Comparison of ENCODE assay signal across 20 cellular contexts in genomic region chr9:13388157-13388556, GRCh38.
DNase-seq lines count a peak whose midpoint lies in the region; ATAC-seq, FAIRE-seq and TF ChIP-seq lines count a peak whose summit lies in the region.
"Had no signal": no experiment of that assay in that cellular context is flagged by ENCODE, and none has a peak within 500 bp of the region (broad histone marks: within the 10 kb centered on the region; RNA-seq: fewer than 3 reads in every experiment).

No MANE protein-coding gene starts in this region.

- TF ChIP-seq CTCF in thyroid gland (IDR thresholded peaks at IDR 0.05) = no peak
- no peak for TF ChIP-seq CTCF in HepG2 (CRISPR knock-in tag; IDR thresholded peaks at IDR 0.05)

- no peak overlapping the region for H4K8ac ChIP-seq in mesenchymal stem cell (ENCODE audit: low read length)

- no peak overlapping the region for H2BK120ac ChIP-seq in mesenchymal stem cell (ENCODE audit: low read depth, low read length)

- H3K9me3 ChIP-seq in mesenchymal stem cell (ENCODE audit: control insufficient read depth, low read length) (peaks cover 21% of the 10 kb centered on the region), thyroid gland (no peaks in the 10 kb centered on the region), HepG2 (ENCODE audit: low read length) (no peaks in the 10 kb centered on the region)

- CTCF ChIA-PET in HepG2 (lab: Yijun Ruan, JAX; ENCODE audit: low intra/inter-chr PET ratio, low total read pairs) = no interaction called here

- H2AFZ ChIP-seq in mesenchymal stem cell (ENCODE audit: low read depth, low read length) = no peak overlapping the region
- H2AFZ ChIP-seq in HepG2 (ENCODE audit: low read length) = no peak overlapping the region

- H3K9ac ChIP-seq in mesenchymal stem cell (ENCODE audit: low read length) (peak overlapping the region; percentile 79), HepG2 (ENCODE audit: insufficient read depth, low read depth, low read length) (no peak overlapping the region)

- FAIRE-seq in HepG2 (lab: Jason Lieb, UNC) = no peak

- ATAC-seq in HepG2 (no peak), GM19463 (IDR thresholded peaks at IDR 0.05; ENCODE audit: unreplicated experiment) (no peak)
- ATAC-seq: activated naive CD8-positive, alpha-beta T cell treated with anti-CD3 and anti-CD28 coated beads, Interleukin-2, amount 50 U/mL, for 24 hours; foreskin keratinocyte had no signal

- H3K27me3 ChIP-seq in mesenchymal stem cell (ENCODE audit: control insufficient read depth in 1 of 2, insufficient read depth in 1 of 2, low read length in 2 of 2) (no peaks in the 10 kb centered on the region), thyroid gland (no peaks in the 10 kb centered on the region), HepG2 (ENCODE audit: control insufficient read depth in 1 of 2, insufficient read depth in 2 of 2, low read length in 2 of 2) (no peaks in the 10 kb centered on the region)
- H3K27me3 ChIP-seq: foreskin keratinocyte, Peyer's patch had no signal

- peak; percentile 100 for DNase-seq in NCI-H446 treated with DMSO at 0.1 percent for 48 hours (lab: John Stamatoyannopoulos, UW)
- DNase-seq in fibroblast of gingiva (ENCODE audit: low read depth) = peak; percentile 48
- DNase-seq in mesenchymal stem cell = peak; percentile 35
- DNase-seq in thyroid gland = no peak
- DNase-seq in HepG2 (ENCODE audit: low spot score) = no peak
- DNase-seq in HCEC 1CT = no peak
- no peak for DNase-seq in NCI-H128 (lab: John Stamatoyannopoulos, UW; ENCODE audit: unreplicated experiment)
- DNase-seq: activated CD4-positive, alpha-beta T cell treated with anti-CD3 and anti-CD28 coated beads, Interleukin-2, amount 10 ng/mL, durations not matched to agents 7 days and 5 days; activated naive CD8-positive, alpha-beta T cell treated with anti-CD3 and anti-CD28 coated beads, Interleukin-2, amount 50 U/mL, for 24 hours; activated T-cell treated with anti-CD3 and anti-CD28 coated beads, Interleukin-2, amount 50 U/mL, for 1 hour; C1 segment of cervical spinal cord; dermis blood vessel endothelial cell; DMS79; foreskin keratinocyte; midbrain; NCI-H1930; NCI-H748 treated with DMSO at 0.1 percent for 48 hours; nucleus accumbens; Peyer's patch had no signal

- no peak overlapping the region for H3K23ac ChIP-seq in mesenchymal stem cell (ENCODE audit: low read length in 2 of 2)

- TF ChIP-seq EP300 in HepG2 (IDR thresholded peaks at IDR 0.05; ENCODE audit: low read depth in 2 of 2, low read length in 2 of 2) = no peak
- no peak for TF ChIP-seq EP300 in HepG2 (CRISPR knock-in tag; IDR thresholded peaks at IDR 0.05; ENCODE audit: borderline replicate concordance)

- H2BK15ac ChIP-seq in mesenchymal stem cell (ENCODE audit: low read depth, poor library complexity, severe bottlenecking) = no peak overlapping the region

- no peak for TF ChIP-seq RAD21 in HepG2 (CRISPR knock-in tag; IDR thresholded peaks at IDR 0.05)

- WGBS in mesenchymal stem cell = no CpG with 5 or more reads among the region's 1 CpG
- WGBS in thyroid gland, 2 donors = 71 to 78% methylated on average over 1 of the region's 1 CpG
- 3% methylated on average over 1 of the region's 1 CpG for WGBS in HepG2 (ENCODE audit: low lambda C conversion rate)

- in situ Hi-C loops in HepG2 (cut with HindIII; ENCODE audit: extremely low pct_ligation_motif_present, low pct_unique_long_range_greater_than_20kb) = no loop called here

- intact Hi-C loops in thyroid gland (cut with DNase I) (no loop called here), HepG2 (cut with micrococcal nuclease; ENCODE audit: unreplicated experiment) (no loop called here)

- no peaks in the 10 kb centered on the region for H3K79me1 ChIP-seq in mesenchymal stem cell (replicated peaks; ENCODE audit: low read length, poor library complexity, severe bottlenecking)

- no peak overlapping the region for H4K91ac ChIP-seq in mesenchymal stem cell (ENCODE audit: low read length)

- no TSS peak for BruUV-seq in HepG2 (replicated peaks; lab: Mats Ljungman, UMichigan)

- H2AK5ac ChIP-seq in mesenchymal stem cell (ENCODE audit: low read length, severe bottlenecking) = no peak overlapping the region

- TF ChIP-seq POLR2A in thyroid gland (IDR thresholded peaks at IDR 0.05) (no peak), HepG2 (IDR thresholded peaks at IDR 0.05; ENCODE audit: insufficient read depth in 1 of 2, low read depth in 2 of 2, low read length in 2 of 2) (no peak)

- POLR2A ChIA-PET in HepG2 (lab: Yijun Ruan, JAX) = no interaction called here

- no peak overlapping the region for H3K4ac ChIP-seq in mesenchymal stem cell (ENCODE audit: low read depth in 1 of 2, low read length in 2 of 2)

- no peaks in the 10 kb centered on the region for H3K4me1 ChIP-seq in mesenchymal stem cell (ENCODE audit: control insufficient read depth, insufficient read depth, low read depth, low read length)
- H3K4me1 ChIP-seq in thyroid gland = no peaks in the 10 kb centered on the region
- no peaks in the 10 kb centered on the region for H3K4me1 ChIP-seq in HepG2 (ENCODE audit: insufficient read depth, low read length)
- H3K4me1 ChIP-seq: foreskin keratinocyte, Peyer's patch had no signal

- peak overlapping the region in 1 of 2 experiments; percentile 18 for H3K4me3 ChIP-seq in mesenchymal stem cell (ENCODE audit: insufficient read depth in 1 of 2, low read depth in 1 of 2, low read length in 2 of 2)
- no peak overlapping the region for H3K4me3 ChIP-seq in thyroid gland (replicated peaks in 1 of 3)
- H3K4me3 ChIP-seq in HepG2 (replicated peaks in 1 of 3; ENCODE audit: insufficient read depth in 1 of 3, low read depth in 2 of 3, low read length in 3 of 3) = no peak overlapping the region
- H3K4me3 ChIP-seq: Peyer's patch had no signal

- H2BK5ac ChIP-seq in mesenchymal stem cell (ENCODE audit: low read depth, low read length, poor library complexity, severe bottlenecking) = no peak overlapping the region

- no peaks in the 10 kb centered on the region for H4K20me1 ChIP-seq in HepG2 (ENCODE audit: insufficient read depth, low read length)

- H3K27ac ChIP-seq in mesenchymal stem cell (ENCODE audit: low read length, poor library complexity, severe bottlenecking) = no peak overlapping the region
- peak overlapping the region in 2 of 3 donors; percentile 24 to 31 for H3K27ac ChIP-seq in thyroid gland
- H3K27ac ChIP-seq in HepG2 (ENCODE audit: extremely low read length, insufficient read depth, low read length) = no peak overlapping the region
- H3K27ac ChIP-seq: foreskin keratinocyte had no signal

- H3K4me2 ChIP-seq in mesenchymal stem cell (ENCODE audit: low read length, poor library complexity, severe bottlenecking) (no peak overlapping the region), HepG2 (ENCODE audit: low read depth, low read length) (no peak overlapping the region)

- H3K14ac ChIP-seq in mesenchymal stem cell (ENCODE audit: low read length in 2 of 2) = no peak overlapping the region

- no peaks in the 10 kb centered on the region for H3K36me3 ChIP-seq in mesenchymal stem cell (ENCODE audit: control insufficient read depth in 1 of 2, insufficient read depth in 2 of 2, low read depth in 1 of 2, low read length in 2 of 2)
- no peaks in the 10 kb centered on the region for H3K36me3 ChIP-seq in thyroid gland
- H3K36me3 ChIP-seq in HepG2 (replicated peaks in 1 of 2; ENCODE audit: control insufficient read depth in 1 of 2, insufficient read depth in 2 of 2, low read length in 2 of 2) = no peaks in the 10 kb centered on the region
- H3K36me3 ChIP-seq: Peyer's patch had no signal

- H3K18ac ChIP-seq in mesenchymal stem cell (ENCODE audit: low read depth in 1 of 2, low read length in 2 of 2) = no peak overlapping the region

- H2BK12ac ChIP-seq in mesenchymal stem cell (ENCODE audit: low read length in 2 of 2) = no peak overlapping the region

- H3K79me2 ChIP-seq in HepG2 (ENCODE audit: insufficient read depth, low read length) = no peaks in the 10 kb centered on the region

TF ChIP-seq in HepG2, 621 proteins besides CTCF, POLR2A, EP300 and RAD21 (continues in another document):
- TF ChIP-seq, protein P1, sequence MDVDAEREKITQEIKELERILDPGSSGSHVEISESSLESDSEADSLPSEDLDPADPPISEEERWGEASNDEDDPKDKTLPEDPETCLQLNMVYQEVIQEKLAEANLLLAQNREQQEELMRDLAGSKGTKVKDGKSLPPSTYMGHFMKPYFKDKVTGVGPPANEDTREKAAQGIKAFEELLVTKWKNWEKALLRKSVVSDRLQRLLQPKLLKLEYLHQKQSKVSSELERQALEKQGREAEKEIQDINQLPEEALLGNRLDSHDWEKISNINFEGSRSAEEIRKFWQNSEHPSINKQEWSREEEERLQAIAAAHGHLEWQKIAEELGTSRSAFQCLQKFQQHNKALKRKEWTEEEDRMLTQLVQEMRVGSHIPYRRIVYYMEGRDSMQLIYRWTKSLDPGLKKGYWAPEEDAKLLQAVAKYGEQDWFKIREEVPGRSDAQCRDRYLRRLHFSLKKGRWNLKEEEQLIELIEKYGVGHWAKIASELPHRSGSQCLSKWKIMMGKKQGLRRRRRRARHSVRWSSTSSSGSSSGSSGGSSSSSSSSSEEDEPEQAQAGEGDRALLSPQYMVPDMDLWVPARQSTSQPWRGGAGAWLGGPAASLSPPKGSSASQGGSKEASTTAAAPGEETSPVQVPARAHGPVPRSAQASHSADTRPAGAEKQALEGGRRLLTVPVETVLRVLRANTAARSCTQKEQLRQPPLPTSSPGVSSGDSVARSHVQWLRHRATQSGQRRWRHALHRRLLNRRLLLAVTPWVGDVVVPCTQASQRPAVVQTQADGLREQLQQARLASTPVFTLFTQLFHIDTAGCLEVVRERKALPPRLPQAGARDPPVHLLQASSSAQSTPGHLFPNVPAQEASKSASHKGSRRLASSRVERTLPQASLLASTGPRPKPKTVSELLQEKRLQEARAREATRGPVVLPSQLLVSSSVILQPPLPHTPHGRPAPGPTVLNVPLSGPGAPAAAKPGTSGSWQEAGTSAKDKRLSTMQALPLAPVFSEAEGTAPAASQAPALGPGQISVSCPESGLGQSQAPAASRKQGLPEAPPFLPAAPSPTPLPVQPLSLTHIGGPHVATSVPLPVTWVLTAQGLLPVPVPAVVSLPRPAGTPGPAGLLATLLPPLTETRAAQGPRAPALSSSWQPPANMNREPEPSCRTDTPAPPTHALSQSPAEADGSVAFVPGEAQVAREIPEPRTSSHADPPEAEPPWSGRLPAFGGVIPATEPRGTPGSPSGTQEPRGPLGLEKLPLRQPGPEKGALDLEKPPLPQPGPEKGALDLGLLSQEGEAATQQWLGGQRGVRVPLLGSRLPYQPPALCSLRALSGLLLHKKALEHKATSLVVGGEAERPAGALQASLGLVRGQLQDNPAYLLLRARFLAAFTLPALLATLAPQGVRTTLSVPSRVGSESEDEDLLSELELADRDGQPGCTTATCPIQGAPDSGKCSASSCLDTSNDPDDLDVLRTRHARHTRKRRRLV (CRISPR knock-in tag; IDR thresholded peaks at IDR 0.05) = no peak

Comparison
In these comparisons a context has a peak if more than half of its experiments do, and no peak if none do; other contexts are left out.
1. DNase-seq: peak in NCI-H446 treated with DMSO at 0.1 percent for 48 hours (single experiment), fibroblast of gingiva (single experiment) and mesenchymal stem cell (single experiment); none in thyroid gland (0 of 2), HepG2 (single experiment), HCEC 1CT (single experiment) and NCI-H128 (single experiment).
2. H3K27ac ChIP-seq: peak in thyroid gland (2 of 3); none in mesenchymal stem cell (single experiment) and HepG2 (single experiment).